8 cellular contexts compared by ENCODE assay signal in the genomic region with DNA sequence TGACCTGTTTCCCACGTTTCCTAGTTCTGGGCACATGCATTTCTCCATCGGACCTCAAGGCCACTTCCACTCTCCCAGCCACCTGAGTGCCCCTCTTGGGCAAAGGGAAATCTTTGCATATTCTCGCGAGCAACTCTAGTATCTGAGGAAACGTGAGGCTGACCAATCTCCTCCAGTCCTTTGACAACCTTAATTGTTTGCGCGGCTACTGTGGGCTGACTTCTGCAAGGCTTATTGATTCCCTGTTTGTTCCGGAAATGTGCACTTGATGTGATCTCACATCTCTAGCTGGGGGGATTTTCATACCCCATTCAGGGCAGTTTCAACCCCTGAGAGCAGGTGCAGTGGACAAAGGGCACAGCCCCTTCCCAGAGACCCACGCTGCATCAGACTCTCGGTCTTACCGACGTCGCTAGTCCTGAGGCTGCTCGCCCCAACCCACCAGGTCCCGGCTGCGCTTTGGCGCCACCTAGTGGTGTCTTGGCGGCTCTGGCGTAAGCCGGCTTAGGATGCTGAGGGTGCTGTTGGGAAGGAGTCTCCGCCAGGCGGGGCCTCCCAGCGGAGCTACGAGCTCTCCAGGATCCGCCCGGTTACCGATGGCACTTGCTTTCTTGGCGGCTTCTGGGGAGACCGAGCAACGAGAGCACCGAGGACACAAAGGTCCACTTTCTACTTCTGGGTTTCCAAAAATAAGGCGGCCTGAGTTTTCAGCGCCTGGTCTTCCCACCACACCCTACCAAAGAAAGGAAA. TPM values are rescaled to one million over a fixed set of nuclear protein-coding genes. Genes with fewer than 3 reads are reported as not detected.
DNase-seq lines count a peak whose midpoint lies in the region; ATAC-seq and TF ChIP-seq lines count a peak whose summit lies in the region.

No MANE protein-coding gene starts in this region.

- H3K9me3 Mint-ChIP-seq in WTC11, result no peaks in the 10 kb centered on the region

- no peak overlapping the region for H3K27ac Mint-ChIP-seq in WTC11

- DNase-seq in AG09309 (ENCODE audit: low read depth) (peak; percentile 53), NCI-H2196 (lab: John Stamatoyannopoulos, UW; ENCODE audit: unreplicated experiment) (peak; percentile 75), WTC11 (ENCODE audit: low spot score) (peak; percentile 96), cardiac fibroblast (ENCODE audit: low read depth in 2 of 2) (peak; percentile 91 to 92), iris pigment epithelial cell (ENCODE audit: low read depth) (peak; percentile 87)
- peak; percentile 80 to 85 (median 84) for DNase-seq in stimulated activated CD4-positive, alpha-beta T cell treated with anti-CD3 and anti-CD28 coated beads, Interleukin-12 subunit alpha, Interleukin-12 subunit beta, amount 100 ng/mL, for 48 hours (ENCODE audit: low read depth in 2 of 3, low spot score in 1 of 3)

- POLR2A ChIA-PET in WTC11 (lab: Charles Lee), result interaction anchor here (0.6 to 1.0 kb wide), 3 partner anchors 47 to 1162 kb away, joined by 3 to 10 read pairs (median 3); no protein-coding TSS in a partner anchor

- H3K4me3 Mint-ChIP-seq in WTC11, result peak overlapping the region; percentile 73

- peaks cover 20% of the 10 kb centered on the region for H3K4me1 Mint-ChIP-seq in WTC11

- H3K36me3 Mint-ChIP-seq in WTC11, result no peaks in the 10 kb centered on the region

- H3K27me3 Mint-ChIP-seq in WTC11 (ENCODE audit: low read depth), result peaks cover 16% of the 10 kb centered on the region

- ATAC-seq in GM18870 (IDR thresholded peaks at IDR 0.05; ENCODE audit: unreplicated experiment), result peak; percentile 71
- peak; percentile 90 for ATAC-seq in HG03135 (IDR thresholded peaks at IDR 0.05; ENCODE audit: unreplicated experiment)
- peak; percentile 92 for ATAC-seq in WTC11

- CTCF ChIA-PET in WTC11 (lab: Charles Lee), result interaction anchor here (0.6 to 5.0 kb wide), 68 partner anchors 8 to 1287 kb away, joined by 3 to 55 read pairs (median 4); partner anchors contain the start of genes EMX1, PRADC1 and SPR

- no peak overlapping the region for H3K4me3 ChIP-seq in AG09309 (ENCODE audit: control insufficient read depth, low read depth, low read length)
- peak overlapping the region; percentile 19 to 21 for H3K4me3 ChIP-seq in cardiac fibroblast (replicated peaks in 1 of 2; ENCODE audit: low read depth in 2 of 2, low read length in 2 of 2)

- TF ChIP-seq CTCF in AG09309 (IDR thresholded peaks at IDR 0.05; ENCODE audit: control insufficient read depth, insufficient read depth, low read depth, low read length, missing control alignments) (peak; percentile 100), WTC11 (IDR thresholded peaks at IDR 0.05) (peak; percentile 98), cardiac fibroblast (IDR thresholded peaks at IDR 0.05; ENCODE audit: low read depth, low read length) (peak; percentile 100)

TF ChIP-seq in WTC11, 78 proteins besides CTCF, POLR2A, EP300 and RAD21:
- TF ChIP-seq RELA (CRISPR knock-in tag; IDR thresholded peaks at IDR 0.05; ENCODE audit: borderline replicate concordance), result no peak
- TF ChIP-seq, protein P1, sequence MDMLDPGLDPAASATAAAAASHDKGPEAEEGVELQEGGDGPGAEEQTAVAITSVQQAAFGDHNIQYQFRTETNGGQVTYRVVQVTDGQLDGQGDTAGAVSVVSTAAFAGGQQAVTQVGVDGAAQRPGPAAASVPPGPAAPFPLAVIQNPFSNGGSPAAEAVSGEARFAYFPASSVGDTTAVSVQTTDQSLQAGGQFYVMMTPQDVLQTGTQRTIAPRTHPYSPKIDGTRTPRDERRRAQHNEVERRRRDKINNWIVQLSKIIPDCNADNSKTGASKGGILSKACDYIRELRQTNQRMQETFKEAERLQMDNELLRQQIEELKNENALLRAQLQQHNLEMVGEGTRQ (CRISPR knock-in tag; IDR thresholded peaks at IDR 0.05), result 0 out of 2 replicates have a peak, but pooled peaks have one; percentile 6
- peak; percentile 36; the same call in 1 of the 2 replicates for TF ChIP-seq FOXP1 (CRISPR knock-in tag; IDR thresholded peaks at IDR 0.05; ENCODE audit: borderline replicate concordance)
- TF ChIP-seq ZNF138 (CRISPR knock-in tag; conservative IDR thresholded peaks at IDR 0.05), result peak; percentile 48; the same call in 1 of the 2 replicates
- no peak for TF ChIP-seq TP53 (CRISPR knock-in tag; IDR thresholded peaks at IDR 0.05)
- TF ChIP-seq, protein P2, sequence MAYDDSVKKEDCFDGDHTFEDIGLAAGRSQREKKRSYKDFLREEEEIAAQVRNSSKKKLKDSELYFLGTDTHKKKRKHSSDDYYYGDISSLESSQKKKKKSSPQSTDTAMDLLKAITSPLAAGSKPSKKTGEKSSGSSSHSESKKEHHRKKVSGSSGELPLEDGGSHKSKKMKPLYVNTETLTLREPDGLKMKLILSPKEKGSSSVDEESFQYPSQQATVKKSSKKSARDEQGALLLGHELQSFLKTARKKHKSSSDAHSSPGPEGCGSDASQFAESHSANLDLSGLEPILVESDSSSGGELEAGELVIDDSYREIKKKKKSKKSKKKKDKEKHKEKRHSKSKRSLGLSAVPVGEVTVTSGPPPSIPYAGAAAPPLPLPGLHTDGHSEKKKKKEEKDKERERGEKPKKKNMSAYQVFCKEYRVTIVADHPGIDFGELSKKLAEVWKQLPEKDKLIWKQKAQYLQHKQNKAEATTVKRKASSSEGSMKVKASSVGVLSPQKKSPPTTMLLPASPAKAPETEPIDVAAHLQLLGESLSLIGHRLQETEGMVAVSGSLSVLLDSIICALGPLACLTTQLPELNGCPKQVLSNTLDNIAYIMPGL (CRISPR knock-in tag; IDR thresholded peaks at IDR 0.05), result peak; percentile 98
- no peak for TF ChIP-seq HMGA2 (CRISPR knock-in tag; IDR thresholded peaks at IDR 0.05)
- TF ChIP-seq MAX (CRISPR knock-in tag; IDR thresholded peaks at IDR 0.05), result peak; percentile 46
- peak; percentile 51 for TF ChIP-seq SP1 (CRISPR knock-in tag; conservative IDR thresholded peaks at IDR 0.05)
- TF ChIP-seq, protein P3, sequence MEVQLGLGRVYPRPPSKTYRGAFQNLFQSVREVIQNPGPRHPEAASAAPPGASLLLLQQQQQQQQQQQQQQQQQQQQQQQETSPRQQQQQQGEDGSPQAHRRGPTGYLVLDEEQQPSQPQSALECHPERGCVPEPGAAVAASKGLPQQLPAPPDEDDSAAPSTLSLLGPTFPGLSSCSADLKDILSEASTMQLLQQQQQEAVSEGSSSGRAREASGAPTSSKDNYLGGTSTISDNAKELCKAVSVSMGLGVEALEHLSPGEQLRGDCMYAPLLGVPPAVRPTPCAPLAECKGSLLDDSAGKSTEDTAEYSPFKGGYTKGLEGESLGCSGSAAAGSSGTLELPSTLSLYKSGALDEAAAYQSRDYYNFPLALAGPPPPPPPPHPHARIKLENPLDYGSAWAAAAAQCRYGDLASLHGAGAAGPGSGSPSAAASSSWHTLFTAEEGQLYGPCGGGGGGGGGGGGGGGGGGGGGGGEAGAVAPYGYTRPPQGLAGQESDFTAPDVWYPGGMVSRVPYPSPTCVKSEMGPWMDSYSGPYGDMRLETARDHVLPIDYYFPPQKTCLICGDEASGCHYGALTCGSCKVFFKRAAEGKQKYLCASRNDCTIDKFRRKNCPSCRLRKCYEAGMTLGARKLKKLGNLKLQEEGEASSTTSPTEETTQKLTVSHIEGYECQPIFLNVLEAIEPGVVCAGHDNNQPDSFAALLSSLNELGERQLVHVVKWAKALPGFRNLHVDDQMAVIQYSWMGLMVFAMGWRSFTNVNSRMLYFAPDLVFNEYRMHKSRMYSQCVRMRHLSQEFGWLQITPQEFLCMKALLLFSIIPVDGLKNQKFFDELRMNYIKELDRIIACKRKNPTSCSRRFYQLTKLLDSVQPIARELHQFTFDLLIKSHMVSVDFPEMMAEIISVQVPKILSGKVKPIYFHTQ (CRISPR knock-in tag; IDR thresholded peaks at IDR 0.05), result no peak
- peak; percentile 84; the same call in 1 of the 2 replicates for TF ChIP-seq ZBTB21 (CRISPR knock-in tag; IDR thresholded peaks at IDR 0.05; ENCODE audit: borderline replicate concordance)
- TF ChIP-seq, protein P4, sequence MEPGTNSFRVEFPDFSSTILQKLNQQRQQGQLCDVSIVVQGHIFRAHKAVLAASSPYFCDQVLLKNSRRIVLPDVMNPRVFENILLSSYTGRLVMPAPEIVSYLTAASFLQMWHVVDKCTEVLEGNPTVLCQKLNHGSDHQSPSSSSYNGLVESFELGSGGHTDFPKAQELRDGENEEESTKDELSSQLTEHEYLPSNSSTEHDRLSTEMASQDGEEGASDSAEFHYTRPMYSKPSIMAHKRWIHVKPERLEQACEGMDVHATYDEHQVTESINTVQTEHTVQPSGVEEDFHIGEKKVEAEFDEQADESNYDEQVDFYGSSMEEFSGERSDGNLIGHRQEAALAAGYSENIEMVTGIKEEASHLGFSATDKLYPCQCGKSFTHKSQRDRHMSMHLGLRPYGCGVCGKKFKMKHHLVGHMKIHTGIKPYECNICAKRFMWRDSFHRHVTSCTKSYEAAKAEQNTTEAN (CRISPR knock-in tag; IDR thresholded peaks at IDR 0.05), result 0 out of 2 replicates have a peak, but pooled peaks have one; percentile 30
TF ChIP-seq in WTC11: peak in this region for 8.

RNA-seq across cellular contexts. Expression of gene SPR, which starts 24.8 kb away (rescaled TPM):
- 9.4 to 13.2 TPM (median 13.0 TPM) in 3 replicates for total RNA-seq in WTC11 (2021)

RNA-seq across cellular contexts. Expression of gene EXOC6B, which starts 36.6 kb away (rescaled TPM):
- total RNA-seq in WTC11 (2021), result 33.7 to 38.1 TPM (median 37.7 TPM) in 3 replicates

RNA-seq across cellular contexts. Expression of gene EMX1, which starts 54.9 kb away (rescaled TPM):
- total RNA-seq in WTC11 (2021), result 3.6 to 4.4 TPM (median 3.8 TPM) in 3 replicates
